Comparison of ENCODE assay signal across 1 cellular context in the genomic region with DNA sequence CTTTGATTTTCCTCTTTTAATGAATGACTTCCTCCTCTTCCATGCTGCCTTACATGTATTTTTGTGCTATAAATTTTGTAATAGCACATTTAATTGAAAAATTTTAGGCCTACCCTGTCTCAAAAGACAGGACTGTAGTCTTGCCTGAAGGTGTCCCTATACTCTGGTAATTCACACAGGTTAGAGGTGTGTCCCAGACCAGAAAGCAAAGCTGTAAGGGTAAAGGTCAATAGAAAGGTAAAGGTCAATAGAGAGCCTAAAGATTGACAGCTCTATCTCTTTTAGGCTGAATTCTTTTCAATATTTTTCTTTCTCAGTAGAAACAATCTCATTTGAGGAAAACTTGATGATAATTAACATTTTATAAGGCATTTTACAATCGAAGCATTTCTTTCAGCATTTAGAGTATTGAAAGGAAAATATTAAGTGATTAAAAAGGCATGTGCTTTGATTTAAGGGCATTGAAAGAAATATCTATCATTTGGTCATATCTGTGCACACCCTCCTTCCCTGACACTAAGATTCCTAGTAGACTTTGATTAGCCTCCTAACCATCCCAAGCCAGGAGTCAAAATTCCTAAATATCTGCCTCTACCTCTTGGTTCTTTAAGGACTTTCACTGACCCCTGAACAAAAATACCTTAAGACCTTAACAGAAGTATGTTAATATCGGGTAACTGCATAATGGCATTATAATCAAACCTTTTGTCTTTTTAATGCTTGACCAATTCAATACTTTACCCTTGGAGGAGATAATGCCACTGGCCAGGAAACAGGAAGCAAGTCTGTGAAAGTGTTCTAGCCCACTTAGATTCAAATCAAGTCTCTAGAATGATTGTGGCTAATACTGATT.
A peak's percentile ranks its signal among the peaks of the same experiment; 100 is the strongest.
TF ChIP-seq lines count a peak whose summit lies in the region.

No MANE protein-coding gene starts in this region.

TF ChIP-seq in GM12878, 131 proteins besides CTCF, POLR2A, EP300 and RAD21:
- TF ChIP-seq RB1 (IDR thresholded peaks at IDR 0.05; ENCODE audit: borderline replicate concordance) (no peak), NR2C2 (IDR thresholded peaks at IDR 0.05; ENCODE audit: borderline replicate concordance, control insufficient read depth, insufficient read length, low read depth) (no peak), NR2C1 (IDR thresholded peaks at IDR 0.05) (peak; percentile 50), CBX3 (IDR thresholded peaks at IDR 0.05; ENCODE audit: borderline replicate concordance, low read depth) (no peak), JUNB (IDR thresholded peaks at IDR 0.05) (no peak)
- TF ChIP-seq, protein P1, sequence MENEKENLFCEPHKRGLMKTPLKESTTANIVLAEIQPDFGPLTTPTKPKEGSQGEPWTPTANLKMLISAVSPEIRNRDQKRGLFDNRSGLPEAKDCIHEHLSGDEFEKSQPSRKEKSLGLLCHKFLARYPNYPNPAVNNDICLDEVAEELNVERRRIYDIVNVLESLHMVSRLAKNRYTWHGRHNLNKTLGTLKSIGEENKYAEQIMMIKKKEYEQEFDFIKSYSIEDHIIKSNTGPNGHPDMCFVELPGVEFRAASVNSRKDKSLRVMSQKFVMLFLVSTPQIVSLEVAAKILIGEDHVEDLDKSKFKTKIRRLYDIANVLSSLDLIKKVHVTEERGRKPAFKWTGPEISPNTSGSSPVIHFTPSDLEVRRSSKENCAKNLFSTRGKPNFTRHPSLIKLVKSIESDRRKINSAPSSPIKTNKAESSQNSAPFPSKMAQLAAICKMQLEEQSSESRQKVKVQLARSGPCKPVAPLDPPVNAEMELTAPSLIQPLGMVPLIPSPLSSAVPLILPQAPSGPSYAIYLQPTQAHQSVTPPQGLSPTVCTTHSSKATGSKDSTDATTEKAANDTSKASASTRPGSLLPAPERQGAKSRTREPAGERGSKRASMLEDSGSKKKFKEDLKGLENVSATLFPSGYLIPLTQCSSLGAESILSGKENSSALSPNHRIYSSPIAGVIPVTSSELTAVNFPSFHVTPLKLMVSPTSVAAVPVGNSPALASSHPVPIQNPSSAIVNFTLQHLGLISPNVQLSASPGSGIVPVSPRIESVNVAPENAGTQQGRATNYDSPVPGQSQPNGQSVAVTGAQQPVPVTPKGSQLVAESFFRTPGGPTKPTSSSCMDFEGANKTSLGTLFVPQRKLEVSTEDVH (IDR thresholded peaks at IDR 0.05; ENCODE audit: low read depth, partially characterized antibody) = no peak
